8 cellular contexts compared by ENCODE assay signal in genomic region chr11:93196816-93197382, GRCh38. TPM values are rescaled to one million over a fixed set of nuclear protein-coding genes. Genes with fewer than 3 reads are reported as not detected.
DNase-seq lines count a peak whose midpoint lies in the region; ATAC-seq and TF ChIP-seq lines count a peak whose summit lies in the region.

No MANE protein-coding gene starts in this region.

- H3K4me1 ChIP-seq in HUES64 (ENCODE audit: insufficient read depth, low read length) (peaks cover 21% of the 10 kb centered on the region), mesendoderm (ENCODE audit: control insufficient read depth, low read depth, low read length) (peaks cover 3% of the 10 kb centered on the region)

- in situ Hi-C loops in G401 (cut with HindIII; ENCODE audit: low sequenced_read_pairs): no loop called here

- H2BK120ac ChIP-seq in mesendoderm (ENCODE audit: low read depth, low read length): no peak overlapping the region

- CTCF ChIA-PET in MCF 10A (lab: Yijun Ruan, JAX): interaction anchor here (0.6 to 3.5 kb wide), 6 partner anchors 19 to 524 kb away, joined by 3 to 20 read pairs (median 3); no protein-coding TSS in a partner anchor

- no peak overlapping the region for H3K4ac ChIP-seq in mesendoderm (ENCODE audit: low read depth, low read length)

- peak; percentile 46 for TF ChIP-seq CTCF in MCF 10A (IDR thresholded peaks at IDR 0.05; ENCODE audit: unreplicated experiment)

- no peak overlapping the region for H2BK15ac ChIP-seq in mesendoderm (replicated peaks; ENCODE audit: low read depth)

- no peaks in the 10 kb centered on the region for H3K36me3 ChIP-seq in HUES64 (ENCODE audit: insufficient read depth, low read length)
- H3K36me3 ChIP-seq in mesendoderm (ENCODE audit: control insufficient read depth, insufficient read depth, low read length): no peaks in the 10 kb centered on the region

- H3K27ac ChIP-seq in HUES64 (ENCODE audit: low read depth, low read length) (peak overlapping the region; percentile 89), mesendoderm (ENCODE audit: low read depth, low read length) (no peak overlapping the region)

- no peak overlapping the region for H4K5ac ChIP-seq in mesendoderm (ENCODE audit: low read length)

- peaks cover 22% of the 10 kb centered on the region for H3K4me1 Mint-ChIP-seq in MCF 10A (ENCODE audit: insufficient read depth, unreplicated experiment)

- POLR2A ChIA-PET in MCF 10A (lab: Yijun Ruan, JAX): interaction anchor here (0.6 to 1.8 kb wide), 6 partner anchors 15 to 1351 kb away, joined by 3 to 8 read pairs (median 3); partner anchors contain the start of gene CEP295

- peak overlapping the region; percentile 98 for H3K18ac ChIP-seq in mesendoderm (ENCODE audit: low read length)

- H3K4me3 Mint-ChIP-seq in MCF 10A (ENCODE audit: unreplicated experiment): peak overlapping the region; percentile 94

- 7% methylated on average over 12 of the region's 13 CpGs for WGBS in HUES64
- WGBS in mesendoderm (ENCODE audit: extremely low coverage, insufficient coverage, low lambda C conversion rate): no CpG with 5 or more reads among the region's 13 CpGs

- peak overlapping the region; percentile 97 for H3K27ac Mint-ChIP-seq in MCF 10A (ENCODE audit: low read depth, unreplicated experiment)

- peak overlapping the region; percentile 97 for H3K56ac ChIP-seq in mesendoderm (ENCODE audit: low read length)

- no peak overlapping the region for H2BK5ac ChIP-seq in mesendoderm (ENCODE audit: low read length)

- H3K27me3 ChIP-seq in HUES64 (ENCODE audit: insufficient read depth, low read length) (no peaks in the 10 kb centered on the region), mesendoderm (ENCODE audit: insufficient read depth, low read length, poor library complexity) (no peaks in the 10 kb centered on the region)

- intact Hi-C loops in MCF 10A (cut with micrococcal nuclease): loop anchor here (10.0 kb wide), 1 partner anchor 142 kb away; no protein-coding TSS in a partner anchor

- peaks cover 6% of the 10 kb centered on the region for H3K36me3 Mint-ChIP-seq in MCF 10A (ENCODE audit: insufficient read depth, unreplicated experiment)

- H3K9ac ChIP-seq in HUES64 (ENCODE audit: low read depth, low read length) (peak overlapping the region; percentile 91), mesendoderm (ENCODE audit: low read length) (peak overlapping the region; percentile 94)

- H4K8ac ChIP-seq in mesendoderm (ENCODE audit: low read depth, low read length): no peak overlapping the region

- no peak overlapping the region for H3K23ac ChIP-seq in mesendoderm (ENCODE audit: low read length)

- H3K4me3 ChIP-seq in HUES64 (ENCODE audit: low read length): peak overlapping the region; percentile 82
- H3K4me3 ChIP-seq in mesendoderm (ENCODE audit: low read length): peak overlapping the region; percentile 87

- no peaks in the 10 kb centered on the region for H3K9me3 ChIP-seq in HUES64 (ENCODE audit: insufficient read depth, low read depth, low read length)

- ATAC-seq in GM21515 (IDR thresholded peaks at IDR 0.05; ENCODE audit: unreplicated experiment): peak; percentile 22

- H3K27me3 Mint-ChIP-seq in MCF 10A (ENCODE audit: insufficient read depth, unreplicated experiment): peaks cover 14% of the 10 kb centered on the region

- no peak overlapping the region for H2AK5ac ChIP-seq in mesendoderm (ENCODE audit: low read length)

- H3K79me2 ChIP-seq in mesendoderm (ENCODE audit: control insufficient read depth, insufficient read depth, low read length): peaks cover 18% of the 10 kb centered on the region

- H3K9me3 Mint-ChIP-seq in MCF 10A (ENCODE audit: unreplicated experiment): no peaks in the 10 kb centered on the region

- H3K79me1 ChIP-seq in mesendoderm (ENCODE audit: low read length): peaks cover 10% of the 10 kb centered on the region

- H3K4me2 ChIP-seq in mesendoderm (ENCODE audit: low read length): peak overlapping the region; percentile 83

- DNase-seq in NCI-H2029 treated with DMSO at 0.1 percent for 48 hours (lab: John Stamatoyannopoulos, UW): peak; percentile 93
- no peak for DNase-seq in NCI-H2029 (lab: John Stamatoyannopoulos, UW)
- no peak for DNase-seq in MCF 10A (ENCODE audit: unreplicated experiment)
- no peak for DNase-seq in mesendoderm
- DNase-seq in G401 (ENCODE audit: low spot score): no peak
- no peak for DNase-seq in GDM1 (lab: John Stamatoyannopoulos, UW)

- BruUV-seq in MCF 10A (replicated peaks; lab: Mats Ljungman, UMichigan): TSS peak; percentile 70

RNA-seq across cellular contexts. Expression of gene SLC36A4, which starts 0.9 kb away (rescaled TPM):
- polyA plus RNA-seq in HUES64 (2013, experiment 1 of 2): 15.8 TPM
- 16.6 TPM for polyA plus RNA-seq in HUES64 (2013, experiment 2 of 2)
- 23.4 and 30.1 TPM in 2 replicates for total RNA-seq in MCF 10A (2022)
- 10.0 TPM for polyA plus RNA-seq in mesendoderm (2013, experiment 1 of 2)
- 9.9 TPM for polyA plus RNA-seq in mesendoderm (2013, experiment 2 of 2)
- total RNA-seq in G401 (2014; rRNA removed; shearing (Covaris generic)): 9.5 and 16.0 TPM in 2 replicates
